1 cellular context compared by ENCODE assay signal in the genomic region with DNA sequence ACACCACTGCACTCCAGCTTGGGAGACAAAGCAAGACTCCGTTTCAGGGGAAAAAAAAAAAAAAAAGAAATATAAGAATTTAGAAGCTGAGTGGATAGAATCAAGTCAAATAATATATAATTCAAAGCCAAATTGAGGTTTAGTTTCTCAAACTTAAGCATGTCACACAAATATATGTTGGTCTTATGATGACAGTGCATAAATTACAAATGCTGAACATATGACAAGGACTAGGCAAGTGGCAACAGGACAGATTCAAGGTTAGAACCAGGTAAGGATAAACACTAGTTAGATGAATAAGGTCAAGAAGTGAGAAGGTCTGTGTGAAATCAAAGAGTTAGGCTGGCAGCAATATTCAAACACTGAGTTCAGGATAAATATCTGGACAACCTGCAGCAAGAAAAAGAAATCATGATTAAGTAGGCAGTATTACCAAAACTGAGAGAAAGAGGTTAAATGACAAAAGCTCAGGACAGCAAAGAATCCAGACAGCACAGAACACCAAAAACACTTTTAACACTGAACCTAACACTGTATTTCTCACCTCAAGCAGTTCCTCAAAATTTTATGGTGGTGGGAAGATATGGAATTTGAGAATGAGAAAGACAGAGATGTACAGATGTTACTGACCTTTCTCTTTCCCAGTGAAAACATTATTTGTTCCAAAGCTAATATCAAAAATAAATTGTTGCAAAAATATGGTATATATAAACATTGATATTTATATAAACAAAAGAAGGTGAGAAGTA.
TF ChIP-seq lines count a peak whose summit lies in the region.

No MANE protein-coding gene starts in this region.

TF ChIP-seq in WTC11, 78 proteins besides CTCF, POLR2A, EP300 and RAD21 (continued from another document):
- TF ChIP-seq, protein P1, sequence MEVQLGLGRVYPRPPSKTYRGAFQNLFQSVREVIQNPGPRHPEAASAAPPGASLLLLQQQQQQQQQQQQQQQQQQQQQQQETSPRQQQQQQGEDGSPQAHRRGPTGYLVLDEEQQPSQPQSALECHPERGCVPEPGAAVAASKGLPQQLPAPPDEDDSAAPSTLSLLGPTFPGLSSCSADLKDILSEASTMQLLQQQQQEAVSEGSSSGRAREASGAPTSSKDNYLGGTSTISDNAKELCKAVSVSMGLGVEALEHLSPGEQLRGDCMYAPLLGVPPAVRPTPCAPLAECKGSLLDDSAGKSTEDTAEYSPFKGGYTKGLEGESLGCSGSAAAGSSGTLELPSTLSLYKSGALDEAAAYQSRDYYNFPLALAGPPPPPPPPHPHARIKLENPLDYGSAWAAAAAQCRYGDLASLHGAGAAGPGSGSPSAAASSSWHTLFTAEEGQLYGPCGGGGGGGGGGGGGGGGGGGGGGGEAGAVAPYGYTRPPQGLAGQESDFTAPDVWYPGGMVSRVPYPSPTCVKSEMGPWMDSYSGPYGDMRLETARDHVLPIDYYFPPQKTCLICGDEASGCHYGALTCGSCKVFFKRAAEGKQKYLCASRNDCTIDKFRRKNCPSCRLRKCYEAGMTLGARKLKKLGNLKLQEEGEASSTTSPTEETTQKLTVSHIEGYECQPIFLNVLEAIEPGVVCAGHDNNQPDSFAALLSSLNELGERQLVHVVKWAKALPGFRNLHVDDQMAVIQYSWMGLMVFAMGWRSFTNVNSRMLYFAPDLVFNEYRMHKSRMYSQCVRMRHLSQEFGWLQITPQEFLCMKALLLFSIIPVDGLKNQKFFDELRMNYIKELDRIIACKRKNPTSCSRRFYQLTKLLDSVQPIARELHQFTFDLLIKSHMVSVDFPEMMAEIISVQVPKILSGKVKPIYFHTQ (CRISPR knock-in tag; IDR thresholded peaks at IDR 0.05) = no peak
